In genomic region chr11:88174627-88175003, GRCh38 we compare ENCODE assay signal across 8 cellular contexts. TPM values are rescaled to one million over a fixed set of nuclear protein-coding genes. Genes with fewer than 3 reads are reported as not detected.
DNase-seq lines count a peak whose midpoint lies in the region; ATAC-seq and TF ChIP-seq lines count a peak whose summit lies in the region.

No MANE protein-coding gene starts in this region.

- POLR2A ChIA-PET in Caco-2 (lab: Charles Lee): no interaction called here

- peak in 1 of 2 donors; percentile 60 for TF ChIP-seq EP300 in tibial nerve (IDR thresholded peaks at IDR 0.05)

- H3K4me3 ChIP-seq in Caco-2 (ENCODE audit: low read depth, low read length) (peak overlapping the region; percentile 37), HUES6 (ENCODE audit: low read depth, low read length) (peak overlapping the region; percentile 81), fibroblast of mammary gland (ENCODE audit: control insufficient read depth, low read depth, low read length) (peak overlapping the region; percentile 50), tibial nerve (peak overlapping the region; percentile 46 to 60 (median 50))

- H3K4me1 Mint-ChIP-seq in Caco-2 (ENCODE audit: low read depth, unreplicated experiment) (no peaks in the 10 kb centered on the region), nephron (peaks cover 52% of the 10 kb centered on the region)

- BruUV-seq in Caco-2 (replicated peaks; lab: Mats Ljungman, UMichigan): no TSS peak

- no peaks in the 10 kb centered on the region for H3K9me3 ChIP-seq in Caco-2
- no peaks in the 10 kb centered on the region for H3K9me3 ChIP-seq in HUES6 (ENCODE audit: control insufficient read depth, insufficient read depth, low read depth, low read length)
- no peaks in the 10 kb centered on the region for H3K9me3 ChIP-seq in tibial nerve

- H3K4me3 Mint-ChIP-seq in Caco-2 (ENCODE audit: unreplicated experiment): peak overlapping the region; percentile 75
- H3K4me3 Mint-ChIP-seq in nephron: peak overlapping the region; percentile 84 to 93 (median 89)

- peaks cover 3% of the 10 kb centered on the region for H3K27me3 Mint-ChIP-seq in Caco-2 (ENCODE audit: insufficient read depth, unreplicated experiment)
- peaks cover 7% of the 10 kb centered on the region for H3K27me3 Mint-ChIP-seq in nephron (ENCODE audit: low read depth)

- H3K4me1 ChIP-seq in Caco-2 (no peaks in the 10 kb centered on the region), HUES6 (ENCODE audit: control insufficient read depth, insufficient read depth, low read length) (peaks cover 9% of the 10 kb centered on the region; the same call in 1 of the 2 replicates), tibial nerve (peaks cover 0 to 22% (median 2%) of the 10 kb centered on the region in 4 donors)

- intact Hi-C loops in Caco-2 (cut with micrococcal nuclease; ENCODE audit: unreplicated experiment): no loop called here

- ATAC-seq in GM19468 (IDR thresholded peaks at IDR 0.05; ENCODE audit: extremely low read depth, unreplicated experiment): peak; percentile 26

- 2 to 5% methylated on average over 12 of the region's 12 CpGs for WGBS in tibial nerve, 2 donors

- H3K36me3 Mint-ChIP-seq in Caco-2 (ENCODE audit: insufficient read depth, unreplicated experiment) (no peaks in the 10 kb centered on the region), nephron (ENCODE audit: low read depth) (no peaks in the 10 kb centered on the region)

- TF ChIP-seq CTCF in Caco-2 (IDR thresholded peaks at IDR 0.05; ENCODE audit: insufficient read depth in 1 of 2, low read depth in 1 of 2, low read length in 1 of 2, severe bottlenecking in 1 of 2, unreplicated experiment in 1 of 2) (no peak), fibroblast of mammary gland (conservative IDR thresholded peaks at IDR 0.05; ENCODE audit: control insufficient read depth, insufficient read depth, low read depth, low read length) (no peak), nephron (IDR thresholded peaks at IDR 0.05; ENCODE audit: unreplicated experiment in 3 of 3) (no peak), tibial nerve (IDR thresholded peaks at IDR 0.05) (no peak)

- H3K27ac Mint-ChIP-seq in Caco-2 (ENCODE audit: unreplicated experiment): no peak overlapping the region
- peak overlapping the region; percentile 90 to 98 (median 96) for H3K27ac Mint-ChIP-seq in nephron

- H3K27me3 ChIP-seq in Caco-2 (replicated peaks; ENCODE audit: control insufficient read depth, insufficient read depth, low read length) (no peaks in the 10 kb centered on the region; the same call in 1 of the 2 replicates), HUES6 (ENCODE audit: control insufficient read depth, insufficient read depth, low read length) (no peaks in the 10 kb centered on the region; the same call in 1 of the 2 replicates), tibial nerve (no peaks in the 10 kb centered on the region)

- H3K9me3 Mint-ChIP-seq in Caco-2 (ENCODE audit: unreplicated experiment) (no peaks in the 10 kb centered on the region), nephron (no peaks in the 10 kb centered on the region)

- H3K27ac ChIP-seq in HUES6 (ENCODE audit: low read depth, low read length) (no peak overlapping the region), tibial nerve (peak overlapping the region in 3 of 4 donors; percentile 62 to 72 (median 62))

- no peak for TF ChIP-seq POLR2A in tibial nerve (IDR thresholded peaks at IDR 0.05)

- H3K9ac ChIP-seq in HUES6 (ENCODE audit: low read length): no peak overlapping the region

- H3K36me3 ChIP-seq in Caco-2 (ENCODE audit: control insufficient read depth, insufficient read depth, low read length) (no peaks in the 10 kb centered on the region), HUES6 (ENCODE audit: control insufficient read depth, insufficient read depth, low read length) (no peaks in the 10 kb centered on the region), tibial nerve (no peaks in the 10 kb centered on the region)

- CTCF ChIA-PET in Caco-2 (lab: Charles Lee): no interaction called here

- DNase-seq in Caco-2 (no peak), activated T-cell treated with anti-CD3 and anti-CD28 coated beads for 4 hours (peak; percentile 19), fibroblast of mammary gland (ENCODE audit: low read depth) (peak; percentile 80), tibial nerve (ENCODE audit: low spot score in 2 of 2) (peak; percentile 31 to 35), retina (no peak)

RNA-seq across cellular contexts. Expression of gene RAB38, which starts 0.6 kb away (rescaled TPM):
- total RNA-seq in Caco-2 (2022): 0.41 and 1.2 TPM in 2 replicates
- total RNA-seq in tibial nerve: 1 to 10 TPM in 2 of 4 donors, under 1 TPM in 2; 0.59 to 5.1 (median 2.5) TPM

Comparison
In these comparisons a context has a peak if more than half of its experiments do, and no peak if none do; other contexts are left out.
1. DNase-seq: peak in activated T-cell treated with anti-CD3 and anti-CD28 coated beads for 4 hours (single experiment), fibroblast of mammary gland (single experiment) and tibial nerve (2 of 2); none in Caco-2 (0 of 2) and retina (single experiment).
2. Peak in every context shown above with its lines, with median percentiles within 50 percentile points of each other: H3K4me3 ChIP-seq.